24 cellular contexts compared by ENCODE assay signal in the genomic region with DNA sequence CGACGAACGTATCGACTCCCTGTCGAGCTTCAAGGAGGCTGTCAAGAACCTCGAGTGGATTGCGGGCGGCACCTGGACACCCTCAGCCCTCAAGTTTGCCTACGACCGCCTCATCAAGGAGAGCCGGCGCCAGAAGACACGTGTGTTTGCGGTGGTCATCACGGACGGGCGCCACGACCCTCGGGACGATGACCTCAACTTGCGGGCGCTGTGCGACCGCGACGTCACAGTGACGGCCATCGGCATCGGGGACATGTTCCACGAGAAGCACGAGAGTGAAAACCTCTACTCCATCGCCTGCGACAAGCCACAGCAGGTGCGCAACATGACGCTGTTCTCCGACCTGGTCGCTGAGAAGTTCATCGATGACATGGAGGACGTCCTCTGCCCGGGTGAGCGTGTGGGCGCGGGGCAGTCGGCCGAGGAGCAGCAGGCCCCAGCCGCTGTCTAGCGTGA. TPM values are rescaled to one million over a fixed set of nuclear protein-coding genes. Genes with fewer than 3 reads are reported as not detected.
DNase-seq lines count a peak whose midpoint lies in the region; ATAC-seq, FAIRE-seq and TF ChIP-seq lines count a peak whose summit lies in the region.
"Had no signal": no experiment of that assay in that cellular context is flagged by ENCODE, and none has a peak within 500 bp of the region (broad histone marks: within the 10 kb centered on the region; RNA-seq: fewer than 3 reads in every experiment).

No MANE protein-coding gene starts in this region.

- CTCF ChIA-PET in activated CD8-positive, alpha-beta memory T cell treated with anti-CD3 and anti-CD28 coated beads, Interleukin-2, amount 10 ng/mL, durations not matched to agents 7 days and 5 days (lab: Charles Lee), result no interaction called here
- CTCF ChIA-PET in PC-3 (lab: Charles Lee) (no interaction called here), HEK293T (lab: Yijun Ruan, JAX) (no interaction called here)

- no peaks in the 10 kb centered on the region for H3F3A ChIP-seq in PC-3 (ENCODE audit: low read length, unreplicated experiment)

- no peak for ATAC-seq in activated CD8-positive, alpha-beta memory T cell treated with anti-CD3 and anti-CD28 coated beads, Interleukin-2, amount 10 ng/mL, durations not matched to agents 7 days and 5 days
- ATAC-seq in PC-3, result no peak
- no peak for ATAC-seq in GM21737 (IDR thresholded peaks at IDR 0.05; ENCODE audit: unreplicated experiment)
- ATAC-seq in SK-N-SH treated with all-trans-retinoic acid at 6 μM for 48 hours, result no peak
- ATAC-seq: A549; activated CD8-positive, alpha-beta T cell treated with anti-CD3 and anti-CD28 coated beads for 36 hours; stimulated activated effector memory CD8-positive, alpha-beta T cell treated with anti-CD3 and anti-CD28 coated beads, Interleukin-12 subunit alpha, Interleukin-12 subunit beta, amount 100 ng/mL, for 72 hours had no signal

- H4K20me1 ChIP-seq in PC-3 (ENCODE audit: low read length), result no peaks in the 10 kb centered on the region

- H3K4me1 ChIP-seq in PC-3 (ENCODE audit: insufficient read depth, low read length), result peaks cover 15% of the 10 kb centered on the region
- H3K4me1 ChIP-seq in kidney (ENCODE audit: control insufficient read depth in 1 of 2, insufficient read depth in 1 of 2, low read depth in 1 of 2, low read length in 2 of 2), result no peaks in the 10 kb centered on the region
- peaks cover 0 to 8% (median 0%) of the 10 kb centered on the region in 4 donors for H3K4me1 ChIP-seq in sigmoid colon
- H3K4me1 ChIP-seq: A549 had no signal

- TF ChIP-seq CTCF in PC-3 (conservative IDR thresholded peaks at IDR 0.05; ENCODE audit: low read depth, low read length) (no peak), kidney (IDR thresholded peaks at IDR 0.05; ENCODE audit: borderline replicate concordance, extremely low read depth, insufficient read depth) (no peak), sigmoid colon (IDR thresholded peaks at IDR 0.05) (no peak)

- no peaks in the 10 kb centered on the region for H3K36me3 Mint-ChIP-seq in activated CD8-positive, alpha-beta memory T cell treated with anti-CD3 and anti-CD28 coated beads, Interleukin-2, amount 10 ng/mL, durations not matched to agents 7 days and 5 days
- H3K36me3 Mint-ChIP-seq: CD4-positive, CD25-positive, alpha-beta regulatory T cell; IgD-negative memory B cell had no signal

- H3K9ac ChIP-seq in PC-3 (ENCODE audit: low read length) (no peak overlapping the region), kidney (ENCODE audit: low read length in 2 of 2) (no peak overlapping the region)

- TF ChIP-seq POLR2A in sigmoid colon (IDR thresholded peaks at IDR 0.05), result no peak

- H3K4me3 ChIP-seq in PC-3 (ENCODE audit: low read length) (no peak overlapping the region), kidney (ENCODE audit: low read length in 2 of 2) (no peak overlapping the region), sigmoid colon (no peak overlapping the region)
- H3K4me3 ChIP-seq: A549, esophagus muscularis mucosa, SK-N-MC had no signal

- DNase-seq in activated CD8-positive, alpha-beta memory T cell treated with anti-CD3 and anti-CD28 coated beads, Interleukin-2, amount 10 ng/mL, durations not matched to agents 7 days and 5 days, result peak; percentile 31
- DNase-seq in activated CD8-positive, alpha-beta memory T cell treated with anti-CD3 and anti-CD28 coated beads for 24 hours, result no peak
- no peak for DNase-seq in PC-3
- peak; percentile 68 for DNase-seq in kidney
- peak; percentile 64 for DNase-seq in sigmoid colon
- no peak for DNase-seq in HEK293T (ENCODE audit: extremely low spot score)
- DNase-seq: activated CD8-positive, alpha-beta T cell treated with anti-CD3 and anti-CD28 coated beads for 36 hours; CD4-positive, CD25-positive, alpha-beta regulatory T cell; dermis blood vessel endothelial cell; DMS79 treated with DMSO at 0.1 percent for 48 hours; NCI-H2081; NCI-H524; trophoblast cell had no signal

- H3K36me3 ChIP-seq in PC-3 (ENCODE audit: low read depth, low read length), result peaks cover 42% of the 10 kb centered on the region
- H3K36me3 ChIP-seq in kidney (ENCODE audit: control insufficient read depth in 1 of 2, insufficient read depth in 2 of 2, low read length in 2 of 2), result no peaks in the 10 kb centered on the region
- peaks cover 56 to 89% (median 74%) of the 10 kb centered on the region in 4 donors for H3K36me3 ChIP-seq in sigmoid colon

- H3K4me1 Mint-ChIP-seq in activated CD8-positive, alpha-beta memory T cell treated with anti-CD3 and anti-CD28 coated beads, Interleukin-2, amount 10 ng/mL, durations not matched to agents 7 days and 5 days, result no peaks in the 10 kb centered on the region
- H3K4me1 Mint-ChIP-seq: CD4-positive, CD25-positive, alpha-beta regulatory T cell; IgD-negative memory B cell; stimulated activated effector memory CD8-positive, alpha-beta T cell treated with anti-CD3 and anti-CD28 coated beads, Interleukin-12 subunit alpha, Interleukin-12 subunit beta, amount 100 ng/mL, for 72 hours had no signal

- TF ChIP-seq EP300 in sigmoid colon (IDR thresholded peaks at IDR 0.05), result no peak

- no peak overlapping the region for H3K4me2 ChIP-seq in PC-3 (ENCODE audit: low read length)
- H3K4me2 ChIP-seq: A549 had no signal

- no peaks in the 10 kb centered on the region for H3K79me2 ChIP-seq in PC-3 (ENCODE audit: low read length)

- no peak overlapping the region for H2AFZ ChIP-seq in PC-3 (ENCODE audit: low read length)

- no peaks in the 10 kb centered on the region for H3K9me2 ChIP-seq in PC-3 (replicated peaks; ENCODE audit: low read length)

- H3K27ac Mint-ChIP-seq in activated CD8-positive, alpha-beta memory T cell treated with anti-CD3 and anti-CD28 coated beads, Interleukin-2, amount 10 ng/mL, durations not matched to agents 7 days and 5 days, result no peak overlapping the region
- H3K27ac Mint-ChIP-seq: activated CD8-positive, alpha-beta T cell treated with anti-CD3 and anti-CD28 coated beads for 36 hours; activated T-helper 2 cell treated with anti-CD3 and anti-CD28 coated beads, Interferon-gamma antibody, Interleukin-2, Interleukin-4, amounts not matched to agents 10 μg/mL and 5 μg/mL and 100 μg/mL, durations not matched to agents 14 hours and 24 hours and 36 hours; CD4-positive, CD25-positive, alpha-beta regulatory T cell; IgD-negative memory B cell; stimulated activated effector memory CD8-positive, alpha-beta T cell treated with anti-CD3 and anti-CD28 coated beads, Interleukin-12 subunit alpha, Interleukin-12 subunit beta, amount 100 ng/mL, for 72 hours had no signal

- BruUV-seq in PC-3 (replicated peaks; lab: Mats Ljungman, UMichigan), result TSS peak; percentile 86

- WGBS in sigmoid colon, 2 donors, result 85 to 93% methylated on average over 47 of the region's 47 CpGs

- no peaks in the 10 kb centered on the region for H3K27me3 ChIP-seq in PC-3 (ENCODE audit: low read length)
- no peaks in the 10 kb centered on the region for H3K27me3 ChIP-seq in sigmoid colon
- H3K27me3 ChIP-seq: esophagus muscularis mucosa had no signal

- POLR2A ChIA-PET in PC-3 (lab: Charles Lee; ENCODE audit: unreplicated experiment), result no interaction called here
- POLR2A ChIA-PET in HEK293T (lab: Yijun Ruan, JAX), result no interaction called here

- no peaks in the 10 kb centered on the region for H3K9me3 Mint-ChIP-seq in activated CD8-positive, alpha-beta memory T cell treated with anti-CD3 and anti-CD28 coated beads, Interleukin-2, amount 10 ng/mL, durations not matched to agents 7 days and 5 days (ENCODE audit: low read depth)
- H3K9me3 Mint-ChIP-seq: activated CD8-positive, alpha-beta T cell treated with anti-CD3 and anti-CD28 coated beads for 36 hours; activated T-helper 2 cell treated with anti-CD3 and anti-CD28 coated beads, Interferon-gamma antibody, Interleukin-2, Interleukin-4, amounts not matched to agents 10 μg/mL and 5 μg/mL and 100 μg/mL, durations not matched to agents 14 hours and 24 hours and 36 hours; stimulated activated effector memory CD8-positive, alpha-beta T cell treated with anti-CD3 and anti-CD28 coated beads, Interleukin-12 subunit alpha, Interleukin-12 subunit beta, amount 100 ng/mL, for 72 hours had no signal

- H3K9me3 ChIP-seq in PC-3 (ENCODE audit: low read length) (no peaks in the 10 kb centered on the region), kidney (ENCODE audit: control insufficient read depth in 1 of 2, low read length in 2 of 2) (no peaks in the 10 kb centered on the region), sigmoid colon (no peaks in the 10 kb centered on the region)
- H3K9me3 ChIP-seq: A549, esophagus muscularis mucosa had no signal

- no peaks in the 10 kb centered on the region for H3K27me3 Mint-ChIP-seq in activated CD8-positive, alpha-beta memory T cell treated with anti-CD3 and anti-CD28 coated beads, Interleukin-2, amount 10 ng/mL, durations not matched to agents 7 days and 5 days
- H3K27me3 Mint-ChIP-seq: activated CD8-positive, alpha-beta T cell treated with anti-CD3 and anti-CD28 coated beads for 36 hours; CD4-positive, CD25-positive, alpha-beta regulatory T cell; IgD-negative memory B cell had no signal

- H3K4me3 Mint-ChIP-seq in activated CD8-positive, alpha-beta memory T cell treated with anti-CD3 and anti-CD28 coated beads, Interleukin-2, amount 10 ng/mL, durations not matched to agents 7 days and 5 days, result no peak overlapping the region
- H3K4me3 Mint-ChIP-seq: activated CD8-positive, alpha-beta T cell treated with anti-CD3 and anti-CD28 coated beads for 36 hours; CD4-positive, CD25-positive, alpha-beta regulatory T cell; IgD-negative memory B cell; stimulated activated effector memory CD8-positive, alpha-beta T cell treated with anti-CD3 and anti-CD28 coated beads, Interleukin-12 subunit alpha, Interleukin-12 subunit beta, amount 100 ng/mL, for 72 hours had no signal

- no peak for FAIRE-seq in kidney (lab: Jason Lieb, UNC)
- FAIRE-seq: A549, astrocyte, GM18507, islet of Langerhans had no signal

- intact Hi-C loops in PC-3 (cut with micrococcal nuclease) (no loop called here), kidney (cut with DNase I) (no loop called here), sigmoid colon (cut with DNase I) (no loop called here)

- H3K27ac ChIP-seq in PC-3 (ENCODE audit: low read length), result no peak overlapping the region
- no peak overlapping the region for H3K27ac ChIP-seq in kidney (ENCODE audit: low read depth in 2 of 2, low read length in 2 of 2)
- peak overlapping the region in 3 of 4 donors; percentile 2 to 40 (median 15) for H3K27ac ChIP-seq in sigmoid colon
- H3K27ac ChIP-seq: A549, SK-N-MC had no signal

RNA-seq across cellular contexts. Expression of a gene that starts 28.0 kb away (rescaled TPM):
- 10 to 100 TPM in 1 of 2 experiments, 1 to 10 TPM in 1; 5.0 to 17.9 TPM for total RNA-seq in activated CD8-positive, alpha-beta memory T cell treated with anti-CD3 and anti-CD28 coated beads, Interleukin-2, amount 10 ng/mL, durations not matched to agents 7 days and 5 days
- total RNA-seq in PC-3 (2014; rRNA removed), result 521 and 654 TPM in 2 replicates
- total RNA-seq in kidney, result 174 TPM
- polyA plus RNA-seq in kidney (ENCODE audit: insufficient read depth, low read depth, low replicate concordance), result 52.4 TPM
- 1,000 to 10,000 TPM in 2 of 4 donors, 100 to 1,000 TPM in 2; 570 to 1,745 (median 1,082) TPM for total RNA-seq in sigmoid colon
- 100 to 1,000 TPM in 1 of 3 donors, 10 to 100 TPM in 2; 14.3 to 233 (median 37.8) TPM for polyA plus RNA-seq in sigmoid colon

RNA-seq across cellular contexts. Expression of a gene that starts 29.5 kb away (rescaled TPM):
- not detected for total RNA-seq in activated CD8-positive, alpha-beta memory T cell treated with anti-CD3 and anti-CD28 coated beads, Interleukin-2, amount 10 ng/mL, durations not matched to agents 7 days and 5 days
- total RNA-seq in PC-3 (2014; rRNA removed) (0.40 and 0.58 TPM in 2 replicates), kidney (51.6 TPM), sigmoid colon (1 to 10 TPM in 1 of 4 donors, not detected in 3; 1.4 TPM)
- polyA plus RNA-seq in kidney (ENCODE audit: insufficient read depth, low read depth, low replicate concordance) (273 TPM), sigmoid colon (under 1 TPM in 1 of 3 donors, not detected in 2; 0.20 TPM)
- total RNA-seq: CD4-positive, CD25-positive, alpha-beta regulatory T cell had no signal
- polyA plus RNA-seq: A549, IgD-negative memory B cell had no signal

RNA-seq across cellular contexts. Expression of a gene that starts 58.4 kb away (rescaled TPM):
- total RNA-seq in activated CD8-positive, alpha-beta memory T cell treated with anti-CD3 and anti-CD28 coated beads, Interleukin-2, amount 10 ng/mL, durations not matched to agents 7 days and 5 days, result 1 to 10 TPM; 4.2 to 4.8 TPM
- total RNA-seq in PC-3 (2014; rRNA removed) (41.7 and 49.5 TPM in 2 replicates), kidney (8.7 TPM), sigmoid colon (10 to 100 TPM in 1 of 4 donors, 1 to 10 TPM in 2, under 1 TPM in 1; 0.95 to 18.3 (median 7.1) TPM)
- polyA plus RNA-seq in kidney (ENCODE audit: insufficient read depth, low read depth, low replicate concordance) (3.7 TPM), sigmoid colon (10 to 100 TPM in 1 of 3 donors, 1 to 10 TPM in 2; 3.2 to 11.0 (median 7.8) TPM)

Comparison
In these comparisons a context has a peak if more than half of its experiments do, and no peak if none do; other contexts are left out.
1. DNase-seq: peak in activated CD8-positive, alpha-beta memory T cell treated with anti-CD3 and anti-CD28 coated beads, Interleukin-2, amount 10 ng/mL, durations not matched to agents 7 days and 5 days (single experiment), kidney (single experiment) and sigmoid colon (single experiment); none in activated CD8-positive, alpha-beta memory T cell treated with anti-CD3 and anti-CD28 coated beads for 24 hours (single experiment), PC-3 (single experiment) and HEK293T (single experiment).
2. H3K27ac ChIP-seq: peak in sigmoid colon (3 of 4); none in PC-3 (single experiment) and kidney (0 of 2).
3. RNA of a gene that starts 29.5 kb away (total RNA-seq): 51.6 TPM in kidney (single experiment); 0.40 to 0.58 TPM in PC-3, 1.4 TPM in sigmoid colon and not detected in activated CD8-positive, alpha-beta memory T cell treated with anti-CD3 and anti-CD28 coated beads, Interleukin-2, amount 10 ng/mL, durations not matched to agents 7 days and 5 days; every median in the first group is over 10 times any median in the second.